Comparison of ENCODE assay signal across 22 cellular contexts in the genomic region with DNA sequence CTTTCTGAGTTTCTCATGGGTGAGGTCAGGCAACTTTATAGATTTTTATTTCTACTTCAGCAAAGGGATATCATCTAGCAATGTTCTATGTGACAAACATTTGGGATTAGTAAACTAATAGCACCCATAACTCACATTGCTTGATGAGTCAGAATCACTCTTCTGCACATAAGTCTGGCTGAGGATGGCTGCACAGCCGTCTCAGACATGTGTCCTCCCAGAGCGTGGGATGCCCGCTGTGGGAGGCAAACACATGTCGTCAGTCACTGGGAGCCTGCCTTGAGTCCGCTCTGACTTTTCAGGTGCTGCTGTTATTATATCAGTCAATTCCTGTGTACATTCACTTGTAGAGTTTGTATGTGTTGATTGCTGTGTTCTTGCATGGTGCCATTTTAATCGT.
DNase-seq lines count a peak whose midpoint lies in the region; ATAC-seq, FAIRE-seq and TF ChIP-seq lines count a peak whose summit lies in the region.
"Had no signal": no experiment of that assay in that cellular context is flagged by ENCODE, and none has a peak within 500 bp of the region (broad histone marks: within the 10 kb centered on the region; RNA-seq: fewer than 3 reads in every experiment).

No MANE protein-coding gene starts in this region.

- peaks cover 65% of the 10 kb centered on the region for H3K9me3 Mint-ChIP-seq in HFFc6
- H3K9me3 Mint-ChIP-seq in stimulated activated naive CD8-positive, alpha-beta T cell treated with anti-CD3 and anti-CD28 coated beads, Interleukin-15, amount 100 ng/mL, for 72 hours, result no peaks in the 10 kb centered on the region
- H3K9me3 Mint-ChIP-seq: CD4-positive, alpha-beta memory T cell; GM23338; H9 had no signal

- no peak overlapping the region for H3K4me2 ChIP-seq in keratinocyte (ENCODE audit: control insufficient read depth, extremely low read depth, insufficient read depth, low read depth, low read length)
- H3K4me2 ChIP-seq: A549, GM23338 had no signal

- H3K4me3 ChIP-seq in keratinocyte (ENCODE audit: control insufficient read depth in 2 of 3, extremely low read depth in 1 of 3, insufficient read depth in 2 of 3, low read depth in 1 of 3, low read length in 3 of 3), result no peak overlapping the region
- H3K4me3 ChIP-seq: A549, GM23338, SK-N-MC had no signal

- no peak overlapping the region for H3K9ac ChIP-seq in keratinocyte (ENCODE audit: control insufficient read depth, extremely low read depth, insufficient read depth, low read length)

- no peaks in the 10 kb centered on the region for H3K4me1 ChIP-seq in keratinocyte (ENCODE audit: control insufficient read depth, extremely low read depth, insufficient read depth, low read length)
- H3K4me1 ChIP-seq: A549 had no signal

- intact Hi-C loops in posterior cingulate gyrus (cut with DNase I), result no loop called here

- FAIRE-seq in keratinocyte (lab: Jason Lieb, UNC), result peak; percentile 20
- FAIRE-seq in GM19239 (lab: Jason Lieb, UNC), result no peak
- FAIRE-seq: A549 had no signal

- no peak overlapping the region for H2AFZ ChIP-seq in keratinocyte (ENCODE audit: control insufficient read depth, low read length)
- H2AFZ ChIP-seq: GM23338 had no signal

- H3K27ac ChIP-seq in keratinocyte (ENCODE audit: control insufficient read depth, insufficient read depth, low read length), result no peak overlapping the region
- H3K27ac ChIP-seq: A549, SK-N-MC had no signal

- no peaks in the 10 kb centered on the region for H3K4me1 Mint-ChIP-seq in HFFc6 (ENCODE audit: low read depth)
- no peaks in the 10 kb centered on the region for H3K4me1 Mint-ChIP-seq in stimulated activated naive CD8-positive, alpha-beta T cell treated with anti-CD3 and anti-CD28 coated beads, Interleukin-15, amount 100 ng/mL, for 72 hours
- H3K4me1 Mint-ChIP-seq: CD4-positive, alpha-beta memory T cell; GM23338 had no signal

- no peaks in the 10 kb centered on the region for H3K27me3 ChIP-seq in keratinocyte (ENCODE audit: control insufficient read depth, extremely low read depth, insufficient read depth, low read length)

- no peaks in the 10 kb centered on the region for H3K79me2 ChIP-seq in keratinocyte (ENCODE audit: control insufficient read depth, insufficient read depth, low read length)

- H3K9me3 ChIP-seq in keratinocyte (ENCODE audit: control insufficient read depth, low read depth, low read length), result no peaks in the 10 kb centered on the region
- H3K9me3 ChIP-seq: A549, Caco-2 had no signal

- no peaks in the 10 kb centered on the region for H3K27me3 Mint-ChIP-seq in HFFc6 (ENCODE audit: insufficient read depth)
- peaks cover 12% of the 10 kb centered on the region for H3K27me3 Mint-ChIP-seq in stimulated activated naive CD8-positive, alpha-beta T cell treated with anti-CD3 and anti-CD28 coated beads, Interleukin-15, amount 100 ng/mL, for 72 hours

- H3K36me3 Mint-ChIP-seq in HFFc6 (ENCODE audit: low read depth), result peaks cover under 1% of the 10 kb centered on the region; the same call in 1 of the 2 replicates
- H3K36me3 Mint-ChIP-seq: CD4-positive, alpha-beta memory T cell had no signal

- H3K27ac Mint-ChIP-seq in HFFc6, result no peak overlapping the region
- H3K27ac Mint-ChIP-seq in stimulated activated naive CD8-positive, alpha-beta T cell treated with anti-CD3 and anti-CD28 coated beads, Interleukin-15, amount 100 ng/mL, for 72 hours, result no peak overlapping the region
- H3K27ac Mint-ChIP-seq: CD4-positive, alpha-beta memory T cell; GM23338; H9 had no signal

- DNase-seq in RPMI7951 (ENCODE audit: low read depth) (peak; percentile 43), keratinocyte (ENCODE audit: low read depth, low spot score) (no peak), posterior cingulate gyrus (peak in 6 of 10 donors; percentile 19 to 94 (median 64)), HFFc6 (no peak), GM19239 (ENCODE audit: insufficient read length, low spot score) (no peak)
- DNase-seq in activated CD4-positive, alpha-beta T cell treated with anti-CD3 and anti-CD28 coated beads for 1 hour, result no peak
- DNase-seq in stimulated activated naive CD8-positive, alpha-beta T cell treated with anti-CD3 and anti-CD28 coated beads, Interleukin-15, amount 100 ng/mL, for 72 hours, result no peak
- DNase-seq: AML-193; Caco-2; CD4-positive, alpha-beta memory T cell; DMS79; GF-D8; H9; KG1; MM.1S; NCI-H2029; NCI-H526 treated with DMSO at 0.1 percent for 48 hours; SIG-M5 had no signal

- TF ChIP-seq CTCF in keratinocyte (optimal IDR thresholded peaks at IDR 0.05 in 1 of 3, IDR thresholded peaks at IDR 0.05 in 1 of 3, conservative IDR thresholded peaks at IDR 0.05 in 1 of 3; ENCODE audit: extremely low read depth in 1 of 3, insufficient read depth in 2 of 3, low read length in 3 of 3), result no peak
- no peak for TF ChIP-seq CTCF in HFFc6 (IDR thresholded peaks at IDR 0.05)

- H3K36me3 ChIP-seq in keratinocyte (ENCODE audit: control insufficient read depth in 2 of 2, extremely low read depth in 1 of 2, insufficient read depth in 2 of 2, low read length in 2 of 2), result no peaks in the 10 kb centered on the region

- H3K4me3 Mint-ChIP-seq in HFFc6, result no peak overlapping the region
- no peak overlapping the region for H3K4me3 Mint-ChIP-seq in stimulated activated naive CD8-positive, alpha-beta T cell treated with anti-CD3 and anti-CD28 coated beads, Interleukin-15, amount 100 ng/mL, for 72 hours
- H3K4me3 Mint-ChIP-seq: CD4-positive, alpha-beta memory T cell; GM23338; H9 had no signal

- dilution Hi-C loops in keratinocyte (cut with MboI; ENCODE audit: extremely low pct_ligation_motif_present, low sequenced_read_pairs), result no loop called here

- no peaks in the 10 kb centered on the region for H4K20me1 ChIP-seq in keratinocyte (ENCODE audit: control insufficient read depth, extremely low read depth, insufficient read depth, low read length)

- no peaks in the 10 kb centered on the region for H3K9me1 ChIP-seq in keratinocyte (ENCODE audit: control insufficient read depth, extremely low read depth, insufficient read depth, low read length)

- no peak for ATAC-seq in stimulated activated naive CD8-positive, alpha-beta T cell treated with anti-CD3 and anti-CD28 coated beads, Interleukin-15, amount 100 ng/mL, for 72 hours
- ATAC-seq: A549, GM23338, Panc1 had no signal

Comparison
In these comparisons a context has a peak if more than half of its experiments do, and no peak if none do; other contexts are left out.
1. DNase-seq: peak in RPMI7951 (single experiment) and posterior cingulate gyrus (6 of 10); none in keratinocyte (single experiment), HFFc6 (single experiment), activated CD4-positive, alpha-beta T cell treated with anti-CD3 and anti-CD28 coated beads for 1 hour (single experiment), GM19239 (single experiment) and stimulated activated naive CD8-positive, alpha-beta T cell treated with anti-CD3 and anti-CD28 coated beads, Interleukin-15, amount 100 ng/mL, for 72 hours (0 of 2).